Comparison of ENCODE assay signal across 8 cellular contexts in genomic region chr1:43329995-43330751, GRCh38. TPM values are rescaled to one million over a fixed set of nuclear protein-coding genes. Genes with fewer than 3 reads are reported as not detected.
DNase-seq lines count a peak whose midpoint lies in the region; ATAC-seq and TF ChIP-seq lines count a peak whose summit lies in the region.

No MANE protein-coding gene starts in this region.

- H3K27me3 ChIP-seq in brain microvascular endothelial cell (replicated peaks) (no peaks in the 10 kb centered on the region), thoracic aorta (replicated peaks; ENCODE audit: insufficient read depth) (no peaks in the 10 kb centered on the region)

- WGBS in mesodermal cell (ENCODE audit: insufficient coverage in 2 of 2), 2 experiments: 43 to 56% methylated on average over 2 to 3 of the region's 6 CpGs

- DNase-seq in GM04504 (ENCODE audit: low read depth) (peak; percentile 22), OCI-M1 (lab: John Stamatoyannopoulos, UW) (peak; percentile 95), brain microvascular endothelial cell (peak; percentile 89), thoracic aorta (ENCODE audit: low spot score) (peak; percentile 19), cerebellar nuclear complex (lab: John Stamatoyannopoulos, UW) (no peak), DMS114 treated with DMSO at 0.1 percent for 48 hours (lab: John Stamatoyannopoulos, UW; ENCODE audit: unreplicated experiment) (no peak)

- H3K36me3 ChIP-seq in brain microvascular endothelial cell (replicated peaks) (no peaks in the 10 kb centered on the region), mesodermal cell (ENCODE audit: control insufficient read depth, insufficient read depth, low read length) (no peaks in the 10 kb centered on the region), thoracic aorta (no peaks in the 10 kb centered on the region)

- H3K27ac ChIP-seq in brain microvascular endothelial cell: peak overlapping the region; percentile 2
- H3K27ac ChIP-seq in mesodermal cell (ENCODE audit: low read depth, low read length, severe bottlenecking): peak overlapping the region; percentile 63
- no peak overlapping the region for H3K27ac ChIP-seq in thoracic aorta

- ATAC-seq in thoracic aorta (ENCODE audit: insufficient number of reproducible peaks, low FRiP score, low read depth) (no peak), GM21737 (IDR thresholded peaks at IDR 0.05; ENCODE audit: unreplicated experiment) (no peak)

- H3K4me1 ChIP-seq in mesodermal cell (ENCODE audit: control insufficient read depth, insufficient read depth, low read length, poor library complexity, severe bottlenecking) (peaks cover 13% of the 10 kb centered on the region), thoracic aorta (ENCODE audit: control insufficient read depth in 1 of 2, low read depth in 2 of 2) (peaks cover 0 to 6% of the 10 kb centered on the region in 2 donors)

- in situ Hi-C loops in brain microvascular endothelial cell (cut with HindIII; ENCODE audit: low pct_ligation_motif_present, low sequenced_read_pairs): no loop called here

- TF ChIP-seq CTCF in brain microvascular endothelial cell (IDR thresholded peaks at IDR 0.05; ENCODE audit: low read depth, low read length, missing control alignments) (no peak), thoracic aorta (IDR thresholded peaks at IDR 0.05) (no peak)

- H3K9me3 ChIP-seq in mesodermal cell (ENCODE audit: control insufficient read depth, low read length) (peaks cover 21% of the 10 kb centered on the region), thoracic aorta (peaks cover 4% of the 10 kb centered on the region)

- H3K4me3 ChIP-seq in brain microvascular endothelial cell (ENCODE audit: low read depth, low read length): no peak overlapping the region
- no peak overlapping the region for H3K4me3 ChIP-seq in mesodermal cell (ENCODE audit: extremely low read depth, insufficient read depth, low read length, poor library complexity, severe bottlenecking)
- no peak overlapping the region for H3K4me3 ChIP-seq in thoracic aorta

RNA-seq across cellular contexts. Expression of gene MPL, which starts 7.4 kb away (rescaled TPM):
- 1.0 TPM for polyA plus RNA-seq in mesodermal cell (2013, experiment 1 of 2)
- polyA plus RNA-seq in mesodermal cell (2013, experiment 2 of 2): 0.30 TPM
- not detected for total RNA-seq in thoracic aorta

RNA-seq across cellular contexts. Expression of gene CDC20, which starts 28.6 kb away (rescaled TPM):
- polyA plus RNA-seq in mesodermal cell (2013, experiment 1 of 2): 112 TPM
- polyA plus RNA-seq in mesodermal cell (2013, experiment 2 of 2): 119 TPM
- total RNA-seq in thoracic aorta: under 1 TPM; 0.35 to 0.41 TPM

RNA-seq across cellular contexts. Expression of gene TIE1, which starts 29.4 kb away (rescaled TPM):
- polyA plus RNA-seq in mesodermal cell (2013, experiment 1 of 2): 53.4 TPM
- polyA plus RNA-seq in mesodermal cell (2013, experiment 2 of 2): 35.6 TPM
- total RNA-seq in thoracic aorta: 10 to 100 TPM; 23.7 to 25.7 TPM

RNA-seq across cellular contexts. Expression of gene ELOVL1, which starts 37.6 kb away (rescaled TPM):
- polyA plus RNA-seq in mesodermal cell (2013, experiment 1 of 2): 85.0 TPM
- polyA plus RNA-seq in mesodermal cell (2013, experiment 2 of 2): 72.0 TPM
- 10 to 100 TPM; 36.3 to 40.8 TPM for total RNA-seq in thoracic aorta

RNA-seq across cellular contexts. Expression of gene C1orf210, which starts 44.8 kb away (rescaled TPM):
- not detected for polyA plus RNA-seq in mesodermal cell (2013, experiment 1 of 2)
- not detected for polyA plus RNA-seq in mesodermal cell (2013, experiment 2 of 2)
- not detected for total RNA-seq in thoracic aorta

Comparison
In these comparisons a context has a peak if more than half of its experiments do, and no peak if none do; other contexts are left out.
1. DNase-seq: peak in GM04504 (single experiment), OCI-M1 (single experiment), brain microvascular endothelial cell (single experiment) and thoracic aorta (single experiment); none in cerebellar nuclear complex (0 of 2) and DMS114 treated with DMSO at 0.1 percent for 48 hours (single experiment).
2. H3K27ac ChIP-seq: peak in brain microvascular endothelial cell (single experiment) and mesodermal cell (single experiment); none in thoracic aorta (0 of 2).